8 cellular contexts compared by ENCODE assay signal in genomic region chr12:57545809-57546437, GRCh38. TPM values are rescaled to one million over a fixed set of nuclear protein-coding genes. Genes with fewer than 3 reads are reported as not detected.
DNase-seq lines count a peak whose midpoint lies in the region; ATAC-seq lines count a peak whose summit lies in the region.

No MANE protein-coding gene starts in this region.

- H3K79me1 ChIP-seq in trophoblast cell (ENCODE audit: low read length): peaks cover 5% of the 10 kb centered on the region

- peak overlapping the region; percentile 87 for H3K4me2 ChIP-seq in trophoblast cell (ENCODE audit: low read length)

- peak overlapping the region; percentile 93 for H3K4ac ChIP-seq in trophoblast cell (ENCODE audit: low read depth, low read length)

- H2AK5ac ChIP-seq in trophoblast cell (ENCODE audit: low read length): peak overlapping the region; percentile 33

- H3K23ac ChIP-seq in trophoblast cell (ENCODE audit: low read length): no peak overlapping the region

- H4K91ac ChIP-seq in trophoblast cell (ENCODE audit: low read depth, low read length): no peak overlapping the region

- H3K27me3 ChIP-seq in NT2/D1 (ENCODE audit: insufficient read depth, insufficient read length): peaks cover 34% of the 10 kb centered on the region
- H3K27me3 ChIP-seq in trophoblast cell (ENCODE audit: insufficient read depth, low read length): peaks cover 22% of the 10 kb centered on the region

- H3K4me1 ChIP-seq in NT2/D1 (ENCODE audit: insufficient read depth, insufficient read length) (peaks cover 9% of the 10 kb centered on the region), trophoblast cell (ENCODE audit: control insufficient read depth in 1 of 2, insufficient read depth in 2 of 2, low read length in 2 of 2) (peaks cover 7% of the 10 kb centered on the region in 2 experiments)

- peaks cover 8% of the 10 kb centered on the region for H3K79me2 ChIP-seq in trophoblast cell (ENCODE audit: control insufficient read depth, insufficient read depth, low read length, poor library complexity)

- H3K18ac ChIP-seq in trophoblast cell (ENCODE audit: low read length): no peak overlapping the region

- H4K12ac ChIP-seq in trophoblast cell (ENCODE audit: low read depth, low read length): no peak overlapping the region

- DNase-seq in EL (peak; percentile 24), NT2/D1 (ENCODE audit: low read depth, low spot score) (no peak), epithelial cell of prostate (ENCODE audit: low read depth, low spot score) (peak; percentile 41), trophoblast cell (peak in 1 of 2 donors; percentile 18), GOT3 (lab: John Stamatoyannopoulos, UW) (no peak)
- no peak for DNase-seq in activated CD4-positive, CD25-positive, alpha-beta regulatory T cell treated with anti-CD3 and anti-CD28 coated beads, Interleukin-2, amount 50 U/mL, for 72 hours

- H3K36me3 ChIP-seq in NT2/D1 (ENCODE audit: insufficient read depth, insufficient read length, low read length) (peaks cover 34% of the 10 kb centered on the region), trophoblast cell (ENCODE audit: control insufficient read depth in 1 of 2, insufficient read depth in 2 of 2, low read length in 2 of 2) (peaks cover 9 to 19% of the 10 kb centered on the region in 2 experiments)

- H3K4me3 ChIP-seq in NT2/D1 (ENCODE audit: insufficient read length, low read depth) (peak overlapping the region; percentile 86), trophoblast cell (ENCODE audit: low read depth, low read length) (peak overlapping the region; percentile 96)

- H2AFZ ChIP-seq in trophoblast cell (ENCODE audit: insufficient read depth, low read length, poor library complexity): no peak overlapping the region

- no peak overlapping the region for H2BK120ac ChIP-seq in trophoblast cell (ENCODE audit: insufficient read depth, low read length, poor library complexity)

- no CpG with 5 or more reads among the region's 15 CpGs for WGBS in trophoblast cell (ENCODE audit: extremely low coverage, insufficient coverage, insufficient read length)

- no peak for ATAC-seq in HG03457 (IDR thresholded peaks at IDR 0.05; ENCODE audit: unreplicated experiment)
- no peak for ATAC-seq in GM21786 (IDR thresholded peaks at IDR 0.05; ENCODE audit: unreplicated experiment)

- no peak overlapping the region for H3K14ac ChIP-seq in trophoblast cell (ENCODE audit: low read length)

- H3K9me3 ChIP-seq in NT2/D1 (ENCODE audit: insufficient read depth, low read length) (no peaks in the 10 kb centered on the region), trophoblast cell (ENCODE audit: insufficient read depth, low read depth, low read length) (peaks cover 3% of the 10 kb centered on the region)

- H3K9ac ChIP-seq in NT2/D1 (ENCODE audit: insufficient read length, low read depth) (peak overlapping the region; percentile 94), trophoblast cell (ENCODE audit: low read length) (peak overlapping the region; percentile 99)

- H2BK12ac ChIP-seq in trophoblast cell (ENCODE audit: low read length): no peak overlapping the region

- no peak overlapping the region for H2BK5ac ChIP-seq in trophoblast cell (ENCODE audit: low read depth, low read length, poor library complexity)

- H3K27ac ChIP-seq in epithelial cell of prostate (peak overlapping the region; percentile 95), trophoblast cell (ENCODE audit: low read depth, low read length) (no peak overlapping the region)

- peak overlapping the region; percentile 95 for H4K8ac ChIP-seq in trophoblast cell (ENCODE audit: low read depth, low read length)

RNA-seq across cellular contexts. Expression of gene DCTN2, which starts 1.1 kb away (rescaled TPM):
- polyA plus RNA-seq in trophoblast cell (2013): 118 and 119 TPM in 2 replicates

RNA-seq across cellular contexts. Expression of gene KIF5A, which starts 3.9 kb away (rescaled TPM):
- polyA plus RNA-seq in trophoblast cell (2013): 0.21 TPM in 2 replicates

RNA-seq across cellular contexts. Expression of gene MBD6, which starts 23.3 kb away (rescaled TPM):
- polyA plus RNA-seq in trophoblast cell (2013): 54.4 TPM in 2 replicates

RNA-seq across cellular contexts. Expression of gene DDIT3, which starts 25.6 kb away (rescaled TPM):
- 106 and 110 TPM in 2 replicates for polyA plus RNA-seq in trophoblast cell (2013)

RNA-seq across cellular contexts. Expression of gene PIP4K2C, which starts 45.1 kb away (rescaled TPM):
- 31.5 and 32.2 TPM in 2 replicates for polyA plus RNA-seq in trophoblast cell (2013)

Comparison
In these comparisons a context has a peak if more than half of its experiments do, and no peak if none do; other contexts are left out.
1. DNase-seq: peak in EL (single experiment) and epithelial cell of prostate (single experiment); none in NT2/D1 (single experiment), activated CD4-positive, CD25-positive, alpha-beta regulatory T cell treated with anti-CD3 and anti-CD28 coated beads, Interleukin-2, amount 50 U/mL, for 72 hours (single experiment) and GOT3 (single experiment).